In genomic region chr7:151859111-151859947, GRCh38 we compare ENCODE assay signal across 28 cellular contexts. TPM values are rescaled to one million over a fixed set of nuclear protein-coding genes. Genes with fewer than 3 reads are reported as not detected.
DNase-seq lines count a peak whose midpoint lies in the region; ATAC-seq and TF ChIP-seq lines count a peak whose summit lies in the region.
"Had no signal": no experiment of that assay in that cellular context is flagged by ENCODE, and none has a peak within 500 bp of the region (broad histone marks: within the 10 kb centered on the region; RNA-seq: fewer than 3 reads in every experiment).

No MANE protein-coding gene starts in this region.

- peak; percentile 41 for DNase-seq in M059J (ENCODE audit: low read depth)
- peak in 2 of 5 donors; percentile 65 to 68 for DNase-seq in heart left ventricle
- no peak for DNase-seq in omental fat pad (ENCODE audit: low spot score)
- no peak for DNase-seq in activated CD4-positive, alpha-beta T cell treated with anti-CD3 and anti-CD28 coated beads, Interleukin-2, amount 10 ng/mL, durations not matched to agents 24 days and 14 days
- DNase-seq in tibial artery = no peak
- no peak for DNase-seq in activated gamma-delta T cell (lab: John Stamatoyannopoulos, UW)
- DNase-seq: activated CD4-positive, CD25-positive, alpha-beta regulatory T cell treated with anti-CD3 and anti-CD28 coated beads, Interleukin-2, amount 50 U/mL, for 72 hours; activated naive CD4-positive, alpha-beta T cell; amniotic stem cell; dermis blood vessel endothelial cell; glutamatergic neuron; HCEC 1CT; naive thymus-derived CD4-positive, alpha-beta T cell; NCI-H1417 treated with DMSO at 0.1 percent for 48 hours; NCI-H2107; NCI-H510A; sigmoid colon; stimulated activated CD4-positive, alpha-beta T cell treated with anti-CD3 and anti-CD28 coated beads, Interleukin-15, amount 100 ng/mL, for 24 hours; stimulated activated naive CD8-positive, alpha-beta T cell treated with anti-CD3 and anti-CD28 coated beads, Interleukin-15, amount 100 ng/mL, for 72 hours; T-helper 1 cell; trophoblast cell had no signal

- 74 to 84% (median 80%) methylated on average over 26 to 28 of the region's 28 CpGs for WGBS in heart left ventricle, 4 donors

- H3K27ac ChIP-seq in BLaER1 treated with 17β-estradiol and CSF1 and Interleukin-3, amounts not matched to agents 10 nM and 100 nM = no peak overlapping the region
- H3K27ac ChIP-seq in heart left ventricle (no peak overlapping the region), tibial artery (no peak overlapping the region)
- H3K27ac ChIP-seq: cardiac muscle cell, ovary, sigmoid colon had no signal

- intact Hi-C loops in heart left ventricle (cut with DNase I) = loop anchor here in 1 of 10 donors (10.0 kb wide), 1 partner anchor 75 kb away; no protein-coding TSS in a partner anchor
- intact Hi-C loops in activated CD4-positive, alpha-beta T cell treated with anti-CD3 and anti-CD28 coated beads, Interleukin-2, amount 10 ng/mL, durations not matched to agents 24 days and 14 days (cut with micrococcal nuclease) = no loop called here
- intact Hi-C loops in tibial artery (cut with DNase I; ENCODE audit: low total_unique reads) = no loop called here

- H3K36me3 ChIP-seq in BLaER1 treated with 17β-estradiol and CSF1 and Interleukin-3, amounts not matched to agents 10 nM and 100 nM = peaks cover 0 to 7% (median 0%) of the 10 kb centered on the region in 11 experiments; a peak in 2 of 22 replicates
- no peaks in the 10 kb centered on the region for H3K36me3 ChIP-seq in heart left ventricle
- H3K36me3 ChIP-seq in tibial artery = peaks cover 0 to 11% (median 0%) of the 10 kb centered on the region in 3 donors
- H3K36me3 ChIP-seq: cardiac muscle cell, ovary, sigmoid colon had no signal

- ATAC-seq in heart left ventricle (peak; percentile 61 to 84 (median 78)), omental fat pad (ENCODE audit: low FRiP score) (peak; percentile 11), HG02642 (IDR thresholded peaks at IDR 0.05; ENCODE audit: poor library complexity, unreplicated experiment) (no peak)
- ATAC-seq: naive thymus-derived CD4-positive, alpha-beta T cell; stimulated activated naive CD8-positive, alpha-beta T cell treated with anti-CD3 and anti-CD28 coated beads, Interleukin-15, amount 100 ng/mL, for 72 hours had no signal

- H3K4me3 ChIP-seq in BLaER1 treated with 17β-estradiol and CSF1 and Interleukin-3, amounts not matched to agents 10 nM and 100 nM = no peak overlapping the region
- H3K4me3 ChIP-seq in heart left ventricle = no peak overlapping the region
- no peak overlapping the region for H3K4me3 ChIP-seq in tibial artery
- H3K4me3 ChIP-seq: cardiac muscle cell, ovary, sigmoid colon had no signal

- H3K27me3 Mint-ChIP-seq in activated CD4-positive, alpha-beta T cell treated with anti-CD3 and anti-CD28 coated beads, Interleukin-2, amount 10 ng/mL, durations not matched to agents 24 days and 14 days = no peaks in the 10 kb centered on the region
- H3K27me3 Mint-ChIP-seq: IgD-negative memory B cell; naive thymus-derived CD4-positive, alpha-beta T cell; stimulated activated naive CD8-positive, alpha-beta T cell treated with anti-CD3 and anti-CD28 coated beads, Interleukin-15, amount 100 ng/mL, for 72 hours had no signal

- H4K20me1 ChIP-seq in BLaER1 treated with 17β-estradiol and CSF1 and Interleukin-3, amounts not matched to agents 10 nM and 100 nM = peaks cover 0 to 17% (median 4%) of the 10 kb centered on the region in 11 experiments; a peak in 8 of 22 replicates

- H3K36me3 Mint-ChIP-seq in activated CD4-positive, alpha-beta T cell treated with anti-CD3 and anti-CD28 coated beads, Interleukin-2, amount 10 ng/mL, durations not matched to agents 24 days and 14 days (ENCODE audit: low read depth) = no peaks in the 10 kb centered on the region
- H3K36me3 Mint-ChIP-seq: IgD-negative memory B cell, mesothelial cell of epicardium had no signal

- no peaks in the 10 kb centered on the region for H3K27me3 ChIP-seq in BLaER1 treated with 17β-estradiol and CSF1 and Interleukin-3, amounts not matched to agents 10 nM and 100 nM
- H3K27me3 ChIP-seq in heart left ventricle (no peaks in the 10 kb centered on the region), tibial artery (no peaks in the 10 kb centered on the region)
- H3K27me3 ChIP-seq: cardiac muscle cell, ovary, sigmoid colon had no signal

- peak overlapping the region in 6 of 11 experiments; percentile 27 to 72 (median 56); a peak in 10 of 22 replicates for H3K4me2 ChIP-seq in BLaER1 treated with 17β-estradiol and CSF1 and Interleukin-3, amounts not matched to agents 10 nM and 100 nM

- H3K9me3 ChIP-seq in BLaER1 treated with 17β-estradiol and CSF1 and Interleukin-3, amounts not matched to agents 10 nM and 100 nM (replicated peaks in 1 of 11) = no peaks in the 10 kb centered on the region
- H3K9me3 ChIP-seq in heart left ventricle = no peaks in the 10 kb centered on the region
- H3K9me3 ChIP-seq in tibial artery = no peaks in the 10 kb centered on the region
- H3K9me3 ChIP-seq: ovary, sigmoid colon had no signal

- H3K4me3 Mint-ChIP-seq in activated CD4-positive, alpha-beta T cell treated with anti-CD3 and anti-CD28 coated beads, Interleukin-2, amount 10 ng/mL, durations not matched to agents 24 days and 14 days = no peak overlapping the region
- H3K4me3 Mint-ChIP-seq: IgD-negative memory B cell; mesothelial cell of epicardium; naive thymus-derived CD4-positive, alpha-beta T cell; stimulated activated naive CD8-positive, alpha-beta T cell treated with anti-CD3 and anti-CD28 coated beads, Interleukin-15, amount 100 ng/mL, for 72 hours had no signal

- no peak overlapping the region for H3K27ac Mint-ChIP-seq in activated CD4-positive, alpha-beta T cell treated with anti-CD3 and anti-CD28 coated beads, Interleukin-2, amount 10 ng/mL, durations not matched to agents 24 days and 14 days
- H3K27ac Mint-ChIP-seq: mesothelial cell of epicardium had no signal

- peaks cover 15 to 33% (median 30%) of the 10 kb centered on the region in 10 experiments for H3K4me1 ChIP-seq in BLaER1 treated with 17β-estradiol and CSF1 and Interleukin-3, amounts not matched to agents 10 nM and 100 nM
- peaks cover 0 to 20% (median 3%) of the 10 kb centered on the region in 12 donors for H3K4me1 ChIP-seq in heart left ventricle
- peaks cover 0 to 3% (median 0%) of the 10 kb centered on the region in 4 donors for H3K4me1 ChIP-seq in tibial artery
- H3K4me1 ChIP-seq: sigmoid colon had no signal

- no peak for TF ChIP-seq CTCF in heart left ventricle (IDR thresholded peaks at IDR 0.05)
- TF ChIP-seq CTCF in omental fat pad (IDR thresholded peaks at IDR 0.05) = no peak
- no peak for TF ChIP-seq CTCF in tibial artery (IDR thresholded peaks at IDR 0.05)

- no peak overlapping the region for H3K9ac ChIP-seq in BLaER1 treated with 17β-estradiol and CSF1 and Interleukin-3, amounts not matched to agents 10 nM and 100 nM

- no peak for TF ChIP-seq POLR2A in heart left ventricle (IDR thresholded peaks at IDR 0.05)

- H3K9me3 Mint-ChIP-seq in activated CD4-positive, alpha-beta T cell treated with anti-CD3 and anti-CD28 coated beads, Interleukin-2, amount 10 ng/mL, durations not matched to agents 24 days and 14 days = no peaks in the 10 kb centered on the region
- H3K9me3 Mint-ChIP-seq: CD14-positive monocyte; IgD-negative memory B cell; mesothelial cell of epicardium; naive thymus-derived CD4-positive, alpha-beta T cell; stimulated activated naive CD8-positive, alpha-beta T cell treated with anti-CD3 and anti-CD28 coated beads, Interleukin-15, amount 100 ng/mL, for 72 hours had no signal

- H3K4me1 Mint-ChIP-seq in activated CD4-positive, alpha-beta T cell treated with anti-CD3 and anti-CD28 coated beads, Interleukin-2, amount 10 ng/mL, durations not matched to agents 24 days and 14 days = no peaks in the 10 kb centered on the region
- H3K4me1 Mint-ChIP-seq: mesothelial cell of epicardium had no signal

RNA-seq across cellular contexts. Expression of gene PRKAG2, which starts 17.6 kb away (rescaled TPM):
- total RNA-seq in M059J (2014; rRNA removed; shearing (Covaris generic)) = 5.2 and 9.4 TPM in 2 replicates
- total RNA-seq in heart left ventricle (100 to 1,000 TPM in 7 of 9 donors, 10 to 100 TPM in 2; 50.2 to 179 (median 108) TPM), omental fat pad (10 to 100 TPM; 31.6 to 49.5 (median 36.9) TPM)
- 100 to 1,000 TPM in 1 of 2 donors, 10 to 100 TPM in 1; 61.3 to 119 TPM for polyA plus RNA-seq in heart left ventricle
- 14.3 and 15.5 TPM in 2 replicates for total RNA-seq in activated CD4-positive, alpha-beta T cell treated with anti-CD3 and anti-CD28 coated beads, Interleukin-2, amount 10 ng/mL, durations not matched to agents 24 days and 14 days
